ENCODE assay signal across 10 cellular contexts in the genomic region with DNA sequence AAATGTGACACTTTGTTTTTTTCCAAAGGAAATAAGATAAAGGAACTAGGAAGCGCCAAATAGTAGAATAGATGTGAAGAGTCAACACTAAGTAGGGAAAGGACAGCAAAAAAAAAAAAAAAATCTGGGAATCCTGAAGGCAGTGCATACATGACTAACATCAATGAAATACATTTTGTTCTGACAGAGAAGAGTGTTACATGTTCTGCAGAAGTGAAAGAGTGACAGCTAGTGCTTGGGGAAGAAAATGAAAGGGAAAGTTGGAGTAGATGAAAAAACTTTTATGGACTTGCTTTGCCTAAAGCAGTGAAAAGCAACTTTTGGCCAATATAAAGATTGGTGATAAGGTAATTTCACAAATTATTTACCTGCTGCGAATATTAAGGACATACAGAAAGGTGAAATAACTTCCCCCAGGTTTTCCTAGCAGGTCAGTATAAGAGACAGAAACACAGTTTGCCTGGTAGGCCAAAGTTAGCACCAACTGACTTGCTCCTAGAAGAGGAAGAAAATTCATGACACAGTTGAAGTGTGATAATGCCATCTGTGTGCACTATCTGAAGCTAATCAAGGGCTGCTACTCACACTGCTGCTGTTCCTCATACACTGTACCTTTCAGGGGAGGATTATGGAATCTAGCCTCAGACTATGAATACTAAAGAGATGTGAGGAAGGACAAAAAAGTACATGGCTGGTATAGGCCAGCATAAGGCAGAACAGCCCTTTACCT. TPM values are rescaled to one million over a fixed set of nuclear protein-coding genes. Genes with fewer than 3 reads are reported as not detected.
DNase-seq lines count a peak whose midpoint lies in the region; ATAC-seq and TF ChIP-seq lines count a peak whose summit lies in the region.
"Had no signal": no experiment of that assay in that cellular context is flagged by ENCODE, and none has a peak within 500 bp of the region (broad histone marks: within the 10 kb centered on the region; RNA-seq: fewer than 3 reads in every experiment).

No MANE protein-coding gene starts in this region.

- no peaks in the 10 kb centered on the region for H3K27me3 Mint-ChIP-seq in activated T-cell treated with anti-CD3 and anti-CD28 coated beads, Interleukin-2, amount 50 U/mL, for 72 hours (ENCODE audit: low read depth)
- H3K27me3 Mint-ChIP-seq in activated T-cell treated with anti-CD3 and anti-CD28 coated beads, Interleukin-2, amount 50 U/mL, for 4 hours (ENCODE audit: low read depth): no peaks in the 10 kb centered on the region
- no peaks in the 10 kb centered on the region for H3K27me3 Mint-ChIP-seq in stimulated activated naive CD8-positive, alpha-beta T cell treated with anti-CD3 and anti-CD28 coated beads, Interleukin-15, amount 100 ng/mL, for 72 hours

- peaks cover 20% of the 10 kb centered on the region for H3K4me1 Mint-ChIP-seq in activated T-cell treated with anti-CD3 and anti-CD28 coated beads, Interleukin-2, amount 50 U/mL, for 72 hours (ENCODE audit: low read depth)
- peaks cover 15% of the 10 kb centered on the region for H3K4me1 Mint-ChIP-seq in activated T-cell treated with anti-CD3 and anti-CD28 coated beads, Interleukin-2, amount 50 U/mL, for 4 hours (ENCODE audit: low read depth)
- H3K4me1 Mint-ChIP-seq in stimulated activated effector memory CD8-positive, alpha-beta T cell treated with anti-CD3 and anti-CD28 coated beads, Interleukin-12 subunit alpha, Interleukin-12 subunit beta, amount 100 ng/mL, for 72 hours: peaks cover 34% of the 10 kb centered on the region
- H3K4me1 Mint-ChIP-seq in stimulated activated naive CD8-positive, alpha-beta T cell treated with anti-CD3 and anti-CD28 coated beads, Interleukin-15, amount 100 ng/mL, for 72 hours: peaks cover 24% of the 10 kb centered on the region

- H3K9me3 ChIP-seq in tibial nerve: no peaks in the 10 kb centered on the region

- H3K36me3 ChIP-seq in tibial nerve: peaks cover 0 to 39% (median 0%) of the 10 kb centered on the region in 3 donors

- H3K27me3 ChIP-seq in tibial nerve: no peaks in the 10 kb centered on the region

- H3K36me3 Mint-ChIP-seq in activated T-cell treated with anti-CD3 and anti-CD28 coated beads, Interleukin-2, amount 50 U/mL, for 72 hours (ENCODE audit: insufficient read depth in 2 of 2): peaks cover 2 to 9% of the 10 kb centered on the region in 2 donors
- peaks cover 40% of the 10 kb centered on the region for H3K36me3 Mint-ChIP-seq in activated T-cell treated with anti-CD3 and anti-CD28 coated beads, Interleukin-2, amount 50 U/mL, for 4 hours (ENCODE audit: insufficient read depth)
- peaks cover 42% of the 10 kb centered on the region for H3K36me3 Mint-ChIP-seq in stimulated activated effector memory CD8-positive, alpha-beta T cell treated with anti-CD3 and anti-CD28 coated beads, Interleukin-12 subunit alpha, Interleukin-12 subunit beta, amount 100 ng/mL, for 72 hours

- TF ChIP-seq POLR2A in tibial nerve (IDR thresholded peaks at IDR 0.05): no peak

- H3K9me3 Mint-ChIP-seq in activated T-cell treated with anti-CD3 and anti-CD28 coated beads, Interleukin-2, amount 50 U/mL, for 72 hours: no peaks in the 10 kb centered on the region
- no peaks in the 10 kb centered on the region for H3K9me3 Mint-ChIP-seq in activated T-cell treated with anti-CD3 and anti-CD28 coated beads, Interleukin-2, amount 50 U/mL, for 4 hours
- H3K9me3 Mint-ChIP-seq in stimulated activated effector memory CD8-positive, alpha-beta T cell treated with anti-CD3 and anti-CD28 coated beads, Interleukin-12 subunit alpha, Interleukin-12 subunit beta, amount 100 ng/mL, for 72 hours: peaks cover 4% of the 10 kb centered on the region
- H3K9me3 Mint-ChIP-seq in stimulated activated naive CD8-positive, alpha-beta T cell treated with anti-CD3 and anti-CD28 coated beads, Interleukin-15, amount 100 ng/mL, for 72 hours: no peaks in the 10 kb centered on the region

- H3K27ac ChIP-seq in tibial nerve: peak overlapping the region in 2 of 4 donors; percentile 37 to 57

- no peak overlapping the region for H3K4me3 ChIP-seq in tibial nerve

- WGBS in tibial nerve, 2 donors: 85 to 92% methylated on average over 2 of the region's 2 CpGs

- peak overlapping the region; percentile 22 for H3K27ac Mint-ChIP-seq in activated T-cell treated with anti-CD3 and anti-CD28 coated beads, Interleukin-2, amount 50 U/mL, for 72 hours
- H3K27ac Mint-ChIP-seq in stimulated activated effector memory CD8-positive, alpha-beta T cell treated with anti-CD3 and anti-CD28 coated beads, Interleukin-12 subunit alpha, Interleukin-12 subunit beta, amount 100 ng/mL, for 72 hours: peak overlapping the region; percentile 71
- H3K27ac Mint-ChIP-seq in stimulated activated naive CD8-positive, alpha-beta T cell treated with anti-CD3 and anti-CD28 coated beads, Interleukin-15, amount 100 ng/mL, for 72 hours: peak overlapping the region in 1 of 2 donors; percentile 8
- H3K27ac Mint-ChIP-seq: endodermal cell had no signal

- TF ChIP-seq CTCF in tibial nerve (IDR thresholded peaks at IDR 0.05): no peak

- H3K4me3 Mint-ChIP-seq in activated T-cell treated with anti-CD3 and anti-CD28 coated beads, Interleukin-2, amount 50 U/mL, for 72 hours: peak overlapping the region in 1 of 2 donors; percentile 30
- no peak overlapping the region for H3K4me3 Mint-ChIP-seq in activated T-cell treated with anti-CD3 and anti-CD28 coated beads, Interleukin-2, amount 50 U/mL, for 4 hours
- no peak overlapping the region for H3K4me3 Mint-ChIP-seq in stimulated activated effector memory CD8-positive, alpha-beta T cell treated with anti-CD3 and anti-CD28 coated beads, Interleukin-12 subunit alpha, Interleukin-12 subunit beta, amount 100 ng/mL, for 72 hours
- no peak overlapping the region for H3K4me3 Mint-ChIP-seq in stimulated activated naive CD8-positive, alpha-beta T cell treated with anti-CD3 and anti-CD28 coated beads, Interleukin-15, amount 100 ng/mL, for 72 hours
- H3K4me3 Mint-ChIP-seq: endodermal cell had no signal

- ATAC-seq in activated T-cell treated with anti-CD3 and anti-CD28 coated beads, Interleukin-2, amount 50 U/mL, for 72 hours (replicated peaks in 1 of 2): no peak
- no peak for ATAC-seq in activated T-cell treated with anti-CD3 and anti-CD28 coated beads, Interleukin-2, amount 50 U/mL, for 4 hours
- peak; percentile 61 for ATAC-seq in HG03442 (IDR thresholded peaks at IDR 0.05; ENCODE audit: unreplicated experiment)
- ATAC-seq in stimulated activated effector memory CD8-positive, alpha-beta T cell treated with anti-CD3 and anti-CD28 coated beads, Interleukin-12 subunit alpha, Interleukin-12 subunit beta, amount 100 ng/mL, for 72 hours: no peak
- ATAC-seq in stimulated activated naive CD8-positive, alpha-beta T cell treated with anti-CD3 and anti-CD28 coated beads, Interleukin-15, amount 100 ng/mL, for 72 hours: no peak

- no peak for TF ChIP-seq EP300 in tibial nerve (IDR thresholded peaks at IDR 0.05)

- no peak for DNase-seq in activated T-cell treated with anti-CD3 and anti-CD28 coated beads, Interleukin-2, amount 50 U/mL, for 72 hours
- DNase-seq in activated T-cell treated with anti-CD3 and anti-CD28 coated beads, Interleukin-2, amount 50 U/mL, for 4 hours: no peak
- DNase-seq in dermis blood vessel endothelial cell: peak; percentile 3
- no peak for DNase-seq in stimulated activated effector memory CD8-positive, alpha-beta T cell treated with anti-CD3 and anti-CD28 coated beads, Interleukin-12 subunit alpha, Interleukin-12 subunit beta, amount 100 ng/mL, for 72 hours (ENCODE audit: low spot score in 2 of 2)
- no peak for DNase-seq in stimulated activated naive CD8-positive, alpha-beta T cell treated with anti-CD3 and anti-CD28 coated beads, Interleukin-15, amount 100 ng/mL, for 72 hours
- DNase-seq in tibial nerve (ENCODE audit: low spot score in 2 of 2): no peak
- no peak for DNase-seq in NCI-H226
- DNase-seq: AML-193, endodermal cell had no signal

- H3K4me1 ChIP-seq in tibial nerve: peaks cover 0 to 30% (median 5%) of the 10 kb centered on the region in 4 donors

RNA-seq across cellular contexts. Expression of gene RANBP6, which starts 38.6 kb away (rescaled TPM):
- 10 to 100 TPM; 25.1 to 26.8 TPM for total RNA-seq in activated T-cell treated with anti-CD3 and anti-CD28 coated beads, Interleukin-2, amount 50 U/mL, for 72 hours
- 10 to 100 TPM; 19.3 to 20.6 (median 20.0) TPM for total RNA-seq in activated T-cell treated with anti-CD3 and anti-CD28 coated beads, Interleukin-2, amount 50 U/mL, for 4 hours
- total RNA-seq in dermis blood vessel endothelial cell (40.7 and 42.6 TPM in 2 replicates), tibial nerve (10 to 100 TPM in 3 of 4 donors, 1 to 10 TPM in 1; 8.8 to 19.9 (median 11.5) TPM)
